ENCODE assay signal across 15 cellular contexts in genomic region chrX:24672701-24673190, GRCh38. TPM values are rescaled to one million over a fixed set of nuclear protein-coding genes. Genes with fewer than 3 reads are reported as not detected.
DNase-seq lines count a peak whose midpoint lies in the region; ATAC-seq and TF ChIP-seq lines count a peak whose summit lies in the region.
"Had no signal": no experiment of that assay in that cellular context is flagged by ENCODE, and none has a peak within 500 bp of the region (broad histone marks: within the 10 kb centered on the region; RNA-seq: fewer than 3 reads in every experiment).

No MANE protein-coding gene starts in this region.

- peaks cover 0 to 49% (median 8%) of the 10 kb centered on the region in 45 donors for H3K27me3 ChIP-seq in dorsolateral prefrontal cortex
- H3K27me3 ChIP-seq: BLaER1 had no signal

- DNase-seq in HuH-7 (ENCODE audit: low spot score), result peak; percentile 5
- peak in 7 of 10 donors; percentile 16 to 67 (median 58) for DNase-seq in dorsolateral prefrontal cortex
- DNase-seq in substantia nigra (lab: John Stamatoyannopoulos, UW), result peak in 40 of 49 donors; percentile 1 to 76 (median 39)
- DNase-seq in SIG-M5 treated with dmso at 0.1 percent for 504 hours (lab: John Stamatoyannopoulos, UW; ENCODE audit: unreplicated experiment), result no peak
- no peak for DNase-seq in NAMALWA (ENCODE audit: low spot score)
- DNase-seq: activated CD4-positive, alpha-beta T cell treated with anti-CD3 and anti-CD28 coated beads, Interleukin-2, amount 10 ng/mL, durations not matched to agents 7 days and 5 days; activated T-cell treated with anti-CD3 and anti-CD28 coated beads, Interleukin-2, amount 50 U/mL, for 48 hours; DMS79 treated with DMSO at 0.1 percent for 48 hours; kidney glomerular epithelial cell; NCI-H146 had no signal

- H3K36me3 ChIP-seq in mesodermal cell (ENCODE audit: control insufficient read depth, insufficient read depth, low read length), result no peaks in the 10 kb centered on the region
- H3K36me3 ChIP-seq: BLaER1 had no signal

- H3K27ac ChIP-seq in dorsolateral prefrontal cortex (peak overlapping the region in 45 of 59 donors; percentile 8 to 80 (median 51)), mesodermal cell (ENCODE audit: low read depth, low read length, severe bottlenecking) (peak overlapping the region; percentile 75), substantia nigra (ENCODE audit: low read depth, low read length, poor library complexity, severe bottlenecking) (peak overlapping the region; percentile 71)
- H3K27ac ChIP-seq: BLaER1 had no signal

- WGBS in mesodermal cell (ENCODE audit: insufficient coverage in 2 of 2), 2 experiments, result 21% methylated on average over 3 of the region's 11 CpGs; no CpG with 5 or more reads in 1 of the 2 experiments

- H3K9me3 ChIP-seq in mesodermal cell (ENCODE audit: control insufficient read depth, low read length), result no peaks in the 10 kb centered on the region
- H3K9me3 ChIP-seq: BLaER1 had no signal

- peaks cover 3% of the 10 kb centered on the region for H3K4me1 ChIP-seq in mesodermal cell (ENCODE audit: control insufficient read depth, insufficient read depth, low read length, poor library complexity, severe bottlenecking)
- H3K4me1 ChIP-seq: BLaER1 had no signal

- intact Hi-C loops in dorsolateral prefrontal cortex (cut with DNase I), result loop anchor here in 1 of 2 donors (10.0 kb wide), 2 partner anchors 108 to 158 kb away; no protein-coding TSS in a partner anchor

- TF ChIP-seq CTCF in dorsolateral prefrontal cortex (IDR thresholded peaks at IDR 0.05 in 54 of 56, conservative IDR thresholded peaks at IDR 0.05 in 2 of 56; ENCODE audit: low read depth in 1 of 56, partially characterized antibody in 56 of 56), result peak in 1 of 56 donors; percentile 8

- no peak for ATAC-seq in HG03159 (IDR thresholded peaks at IDR 0.05; ENCODE audit: unreplicated experiment)
- ATAC-seq: SK-N-SH treated with all-trans-retinoic acid at 6 μM for 48 hours had no signal

- H3K4me3 ChIP-seq in dorsolateral prefrontal cortex (peak overlapping the region in 57 of 59 donors; percentile 3 to 64 (median 40)), mesodermal cell (ENCODE audit: extremely low read depth, insufficient read depth, low read length, poor library complexity, severe bottlenecking) (no peak overlapping the region)
- H3K4me3 ChIP-seq: BLaER1 had no signal

RNA-seq across cellular contexts. Expression of gene POLA1, which starts 21.0 kb away (rescaled TPM):
- 10 to 100 TPM in 111 of 120 experiments, 1 to 10 TPM in 9; 9.1 to 19.6 (median 13.6) TPM for total RNA-seq in dorsolateral prefrontal cortex
- 11.6 TPM for polyA plus RNA-seq in mesodermal cell (2013, experiment 1 of 2)
- polyA plus RNA-seq in mesodermal cell (2013, experiment 2 of 2), result 11.3 TPM

RNA-seq across cellular contexts. Expression of gene PCYT1B, which starts 25.6 kb away (rescaled TPM):
- total RNA-seq in dorsolateral prefrontal cortex, result 10 to 100 TPM; 19.0 to 37.2 (median 27.3) TPM
- 9.2 TPM for polyA plus RNA-seq in mesodermal cell (2013, experiment 1 of 2)
- 10.1 TPM for polyA plus RNA-seq in mesodermal cell (2013, experiment 2 of 2)
- total RNA-seq: activated CD4-positive, alpha-beta T cell treated with anti-CD3 and anti-CD28 coated beads, Interleukin-2, amount 10 ng/mL, durations not matched to agents 7 days and 5 days; OCI-LY7 had no signal

Comparison
In these comparisons a context has a peak if more than half of its experiments do, and no peak if none do; other contexts are left out.
1. DNase-seq: peak in HuH-7 (single experiment), dorsolateral prefrontal cortex (7 of 10) and substantia nigra (40 of 49); none in SIG-M5 treated with dmso at 0.1 percent for 504 hours (single experiment) and NAMALWA (single experiment).
2. Peak in every context shown above with its lines, with median percentiles within 50 percentile points of each other: H3K27ac ChIP-seq.